9 cellular contexts compared by ENCODE assay signal in genomic region chr22:38203855-38204497, GRCh38. TPM values are rescaled to one million over a fixed set of nuclear protein-coding genes. Genes with fewer than 3 reads are reported as not detected.
DNase-seq lines count a peak whose midpoint lies in the region; ATAC-seq and TF ChIP-seq lines count a peak whose summit lies in the region.
"Had no signal": no experiment of that assay in that cellular context is flagged by ENCODE, and none has a peak within 500 bp of the region (broad histone marks: within the 10 kb centered on the region; RNA-seq: fewer than 3 reads in every experiment).

No MANE protein-coding gene starts in this region.

- H4K5ac ChIP-seq in mesendoderm (ENCODE audit: low read length), result no peak overlapping the region

- H3K27me3 ChIP-seq in CD8-positive, alpha-beta T cell (ENCODE audit: insufficient read depth, low read length), result no peaks in the 10 kb centered on the region
- no peaks in the 10 kb centered on the region for H3K27me3 ChIP-seq in OCI-LY3 (ENCODE audit: low read depth, low read length)
- no peaks in the 10 kb centered on the region for H3K27me3 ChIP-seq in prostate gland (replicated peaks; ENCODE audit: insufficient read depth)
- H3K27me3 ChIP-seq in mesendoderm (ENCODE audit: insufficient read depth, low read length, poor library complexity), result no peaks in the 10 kb centered on the region
- peaks cover 12% of the 10 kb centered on the region for H3K27me3 ChIP-seq in H7 (ENCODE audit: control insufficient read depth, insufficient read depth, low read length)

- peaks cover 19% of the 10 kb centered on the region; the same call in 1 of the 2 replicates for H4K20me1 ChIP-seq in OCI-LY3 (ENCODE audit: insufficient read depth, low read length)

- peak overlapping the region; percentile 100 for H3K4me2 ChIP-seq in OCI-LY3 (ENCODE audit: low read length)
- no peak overlapping the region for H3K4me2 ChIP-seq in mesendoderm (ENCODE audit: low read length)

- H3K4me1 ChIP-seq in CD8-positive, alpha-beta T cell (ENCODE audit: insufficient read depth, low read length), result peaks cover 30% of the 10 kb centered on the region
- H3K4me1 ChIP-seq in OCI-LY3 (ENCODE audit: low read length), result peaks cover 32% of the 10 kb centered on the region
- H3K4me1 ChIP-seq in prostate gland (replicated peaks), result no peaks in the 10 kb centered on the region
- peaks cover 4% of the 10 kb centered on the region for H3K4me1 ChIP-seq in mesendoderm (ENCODE audit: control insufficient read depth, low read depth, low read length)

- no peak for TF ChIP-seq CTCF in CD8-positive, alpha-beta T cell (IDR thresholded peaks at IDR 0.05)
- TF ChIP-seq CTCF in OCI-LY3 (IDR thresholded peaks at IDR 0.05; ENCODE audit: low read depth, low read length) (no peak), endothelial cell (IDR thresholded peaks at IDR 0.05; ENCODE audit: unreplicated experiment) (no peak), prostate gland (IDR thresholded peaks at IDR 0.05) (no peak), GM10248 (IDR thresholded peaks at IDR 0.05; ENCODE audit: control extremely low read depth, extremely low read depth, low read depth, missing control alignments) (no peak)

- no peaks in the 10 kb centered on the region for H3K27me3 Mint-ChIP-seq in CD8-positive, alpha-beta T cell (ENCODE audit: low read depth)
- H3K27me3 Mint-ChIP-seq in endothelial cell (ENCODE audit: unreplicated experiment), result peaks cover 17% of the 10 kb centered on the region

- no peak overlapping the region for H4K8ac ChIP-seq in mesendoderm (ENCODE audit: low read depth, low read length)

- no peak overlapping the region for H2BK120ac ChIP-seq in mesendoderm (ENCODE audit: low read depth, low read length)

- H3K9ac ChIP-seq in OCI-LY3 (ENCODE audit: low read length), result no peak overlapping the region; the same call in 1 of the 2 replicates
- H3K9ac ChIP-seq in mesendoderm (ENCODE audit: low read length), result no peak overlapping the region

- CTCF ChIA-PET in CD8-positive, alpha-beta T cell (lab: Charles Lee), result interaction anchor here (1.0 to 1.2 kb wide), 3 partner anchors 90 to 368 kb away, joined by 3 to 4 read pairs (median 3); no protein-coding TSS in a partner anchor
- CTCF ChIA-PET in GM10248 (lab: Yijun Ruan, JAX), result interaction anchor here (0.7 to 2.2 kb wide), 5 partner anchors 9 to 89 kb away, joined by 3 to 8 read pairs (median 4); no protein-coding TSS in a partner anchor

- H2BK15ac ChIP-seq in mesendoderm (replicated peaks; ENCODE audit: low read depth), result no peak overlapping the region

- H3K9me3 ChIP-seq in CD8-positive, alpha-beta T cell (ENCODE audit: low read length), result no peaks in the 10 kb centered on the region
- H3K9me3 ChIP-seq in OCI-LY3 (ENCODE audit: insufficient read depth, low read length) (no peaks in the 10 kb centered on the region), prostate gland (no peaks in the 10 kb centered on the region)

- DNase-seq in CD8-positive, alpha-beta T cell, result no peak
- DNase-seq in endothelial cell (ENCODE audit: low spot score) (no peak), prostate gland (ENCODE audit: low spot score) (no peak), GM10248 (ENCODE audit: extremely low spot score) (no peak), mesendoderm (no peak), H7 (no peak)
- DNase-seq: NCI-H748 treated with DMSO at 0.1 percent for 48 hours had no signal

- H2AFZ ChIP-seq in OCI-LY3 (ENCODE audit: low read depth, low read length), result no peak overlapping the region

- H3K27ac ChIP-seq in CD8-positive, alpha-beta T cell (ENCODE audit: low read depth, low read length), result no peak overlapping the region
- H3K27ac ChIP-seq in OCI-LY3 (ENCODE audit: low read length), result no peak overlapping the region
- peak overlapping the region; percentile 96 to 100 for H3K27ac ChIP-seq in prostate gland
- no peak overlapping the region for H3K27ac ChIP-seq in mesendoderm (ENCODE audit: low read depth, low read length)

- H3K79me2 ChIP-seq in OCI-LY3 (ENCODE audit: low read length) (peaks cover 14% of the 10 kb centered on the region; the same call in 1 of the 2 replicates), mesendoderm (ENCODE audit: control insufficient read depth, insufficient read depth, low read length) (no peaks in the 10 kb centered on the region)

- H3K56ac ChIP-seq in mesendoderm (ENCODE audit: low read length), result no peak overlapping the region

- H3K23ac ChIP-seq in mesendoderm (ENCODE audit: low read length), result no peak overlapping the region

- no peaks in the 10 kb centered on the region for H3K9me3 Mint-ChIP-seq in CD8-positive, alpha-beta T cell
- H3K9me3 Mint-ChIP-seq in endothelial cell (ENCODE audit: unreplicated experiment), result no peaks in the 10 kb centered on the region

- H3K79me1 ChIP-seq in mesendoderm (ENCODE audit: low read length), result peaks cover 4% of the 10 kb centered on the region

- WGBS in prostate gland, result 98% methylated on average over 3 of the region's 3 CpGs
- WGBS in mesendoderm (ENCODE audit: extremely low coverage, insufficient coverage, low lambda C conversion rate), result no CpG with 5 or more reads among the region's 3 CpGs

- H3K27ac Mint-ChIP-seq in CD8-positive, alpha-beta T cell, result peak overlapping the region; percentile 86
- H3K27ac Mint-ChIP-seq in endothelial cell (ENCODE audit: unreplicated experiment), result no peak overlapping the region

- POLR2A ChIA-PET in CD8-positive, alpha-beta T cell (lab: Charles Lee), result no interaction called here
- POLR2A ChIA-PET in GM10248 (lab: Yijun Ruan, JAX), result interaction anchor here (1.1 kb wide), 1 partner anchor 23 kb away, joined by 3 read pairs; the partner anchor contains the start of gene PLA2G6

- no peak overlapping the region for H3K4ac ChIP-seq in mesendoderm (ENCODE audit: low read depth, low read length)

- peaks cover 2% of the 10 kb centered on the region for H3K36me3 Mint-ChIP-seq in CD8-positive, alpha-beta T cell
- H3K36me3 Mint-ChIP-seq in endothelial cell (ENCODE audit: low read depth, unreplicated experiment), result no peaks in the 10 kb centered on the region

- intact Hi-C loops in CD8-positive, alpha-beta T cell (cut with DNase I, micrococcal nuclease), result loop anchor here (1.0 to 10.0 kb wide), 4 partner anchors 10 to 149 kb away; partner anchors contain the start of genes CSNK1E (in 2 of the 2) and PICK1 (in 1 of the 2)
- intact Hi-C loops in prostate gland (cut with DNase I), result loop anchor here (5.0 kb wide), 2 partner anchors 68 to 113 kb away; partner anchors contain the start of genes CSNK1E and TMEM184B

- H3K18ac ChIP-seq in mesendoderm (ENCODE audit: low read length), result no peak overlapping the region

- no peak overlapping the region for H2BK5ac ChIP-seq in mesendoderm (ENCODE audit: low read length)

- TF ChIP-seq POLR2A in prostate gland (IDR thresholded peaks at IDR 0.05), result no peak

- H3K36me3 ChIP-seq in CD8-positive, alpha-beta T cell (ENCODE audit: insufficient read depth, low read length), result no peaks in the 10 kb centered on the region
- no peaks in the 10 kb centered on the region for H3K36me3 ChIP-seq in OCI-LY3 (replicated peaks; ENCODE audit: low read depth, low read length)
- H3K36me3 ChIP-seq in prostate gland, result no peaks in the 10 kb centered on the region
- H3K36me3 ChIP-seq in mesendoderm (ENCODE audit: control insufficient read depth, insufficient read depth, low read length), result no peaks in the 10 kb centered on the region
- no peaks in the 10 kb centered on the region for H3K36me3 ChIP-seq in H7 (replicated peaks; ENCODE audit: control insufficient read depth, insufficient read depth, low read length)

- H3K4me3 ChIP-seq in CD8-positive, alpha-beta T cell (ENCODE audit: low read depth, low read length), result no peak overlapping the region
- H3K4me3 ChIP-seq in OCI-LY3 (ENCODE audit: low read length) (peak overlapping the region; percentile 96), prostate gland (no peak overlapping the region), mesendoderm (ENCODE audit: low read length) (no peak overlapping the region), H7 (ENCODE audit: insufficient read depth, low read depth, low read length) (no peak overlapping the region)

- H3K4me1 Mint-ChIP-seq in CD8-positive, alpha-beta T cell (ENCODE audit: low read depth), result peaks cover 32% of the 10 kb centered on the region
- peaks cover 23% of the 10 kb centered on the region for H3K4me1 Mint-ChIP-seq in endothelial cell (ENCODE audit: unreplicated experiment)

- no peak for ATAC-seq in CD8-positive, alpha-beta T cell
- ATAC-seq in HG03280 (IDR thresholded peaks at IDR 0.05; ENCODE audit: unreplicated experiment), result no peak

- peak overlapping the region; percentile 77 for H3K4me3 Mint-ChIP-seq in CD8-positive, alpha-beta T cell
- peak overlapping the region; percentile 70 for H3K4me3 Mint-ChIP-seq in endothelial cell (ENCODE audit: unreplicated experiment)

- no peak overlapping the region for H2AK5ac ChIP-seq in mesendoderm (ENCODE audit: low read length)

RNA-seq across cellular contexts. Expression of gene MAFF, which starts 2.2 kb away (rescaled TPM):
- 10 to 100 TPM; 87.6 to 91.2 TPM for total RNA-seq in CD8-positive, alpha-beta T cell
- total RNA-seq in endothelial cell (ENCODE audit: unreplicated experiment) (3.5 TPM), prostate gland (10 to 100 TPM; 23.6 to 26.0 TPM)
- 6.2 TPM for polyA plus RNA-seq in mesendoderm (2013, experiment 1 of 2)
- polyA plus RNA-seq in mesendoderm (2013, experiment 2 of 2), result 6.4 TPM
- total RNA-seq in H7 (2014; rRNA removed; shearing (Covaris generic)), result 2.6 and 5.3 TPM in 2 replicates

RNA-seq across cellular contexts. Expression of gene PLA2G6, which starts 22.3 kb away (rescaled TPM):
- total RNA-seq in CD8-positive, alpha-beta T cell, result 10 to 100 TPM; 35.4 to 44.4 TPM
- 22.5 TPM for total RNA-seq in endothelial cell (ENCODE audit: unreplicated experiment)
- 100 to 1,000 TPM in 1 of 2 donors, 10 to 100 TPM in 1; 61.5 to 138 TPM for total RNA-seq in prostate gland
- 2.4 TPM for polyA plus RNA-seq in mesendoderm (2013, experiment 1 of 2)
- 2.4 TPM for polyA plus RNA-seq in mesendoderm (2013, experiment 2 of 2)
- 23.4 and 49.6 TPM in 2 replicates for total RNA-seq in H7 (2014; rRNA removed; shearing (Covaris generic))

Comparison
In these comparisons a context has a peak if more than half of its experiments do, and no peak if none do; other contexts are left out.
1. H3K27ac ChIP-seq: peak in prostate gland (2 of 2); none in CD8-positive, alpha-beta T cell (single experiment), OCI-LY3 (single experiment) and mesendoderm (single experiment).